Comparison of ENCODE assay signal across 34 cellular contexts in genomic region chr12:52323001-52323400, GRCh38. TPM values are rescaled to one million over a fixed set of nuclear protein-coding genes. Genes with fewer than 3 reads are reported as not detected.
"Had no signal": no experiment of that assay in that cellular context is flagged by ENCODE, and none has a peak within 500 bp of the region (broad histone marks: within the 10 kb centered on the region; RNA-seq: fewer than 3 reads in every experiment).

No MANE protein-coding gene starts in this region.

- H3K36me3 Mint-ChIP-seq: activated naive CD8-positive, alpha-beta T cell had no signal

- H3K4me3 ChIP-seq: colonic mucosa, esophagus squamous epithelium, gastroesophageal sphincter had no signal

- H3K27ac ChIP-seq: brain microvascular endothelial cell, colonic mucosa, epithelial cell of prostate, esophagus squamous epithelium, gastroesophageal sphincter, WERI-Rb-1 had no signal

- DNase-seq: activated B cell treated with CpG ODN at 0.5 μM for 24 hours; activated CD4-positive, alpha-beta T cell treated with anti-CD3 and anti-CD28 coated beads for 48 hours; activated CD4-positive, alpha-beta T cell treated with anti-CD3 and anti-CD28 coated beads, Interleukin-2, amount 50 U/mL, for 1 hour; activated CD4-positive, alpha-beta T cell treated with anti-CD3 and anti-CD28 coated beads, Interleukin-2, amount 50 U/mL, for 48 hours; activated CD8-positive, alpha-beta memory T cell treated with anti-CD3 and anti-CD28 coated beads for 24 hours; activated CD8-positive, alpha-beta T cell treated with anti-CD3 and anti-CD28 coated beads for 36 hours; activated naive CD4-positive, alpha-beta T cell treated with anti-CD3 and anti-CD28 coated beads, Interleukin-2, amount 50 U/mL, for 16 hours; activated T-cell treated with anti-CD3 and anti-CD28 coated beads, Interleukin-2, amount 50 U/mL, for 1 hour; activated T-cell treated with anti-CD3 and anti-CD28 coated beads, Interleukin-2, amount 50 U/mL, for 72 hours; amniotic stem cell; anterior cingulate cortex; brain microvascular endothelial cell; colonic mucosa; effector CD8-positive, alpha-beta T cell; esophagus squamous epithelium; foreskin melanocyte; T-helper 1 cell; T-helper 17 cell; T1000; WERI-Rb-1 had no signal

- H3K9me3 Mint-ChIP-seq: activated B cell treated with CpG ODN at 0.5 μM for 24 hours; activated CD8-positive, alpha-beta T cell treated with anti-CD3 and anti-CD28 coated beads for 36 hours; activated T-cell treated with anti-CD3 and anti-CD28 coated beads, Interleukin-2, amount 50 U/mL, for 72 hours; central memory CD8-positive, alpha-beta T cell; T-helper 2 cell treated with Interferon-gamma antibody and Interleukin-4, amounts not matched to agents 5 μg/mL and 100 μg/mL, for 36 hours had no signal

- H3K4me1 ChIP-seq: colonic mucosa, gastroesophageal sphincter had no signal

- H3K4me3 Mint-ChIP-seq: activated B cell treated with CpG ODN at 0.5 μM for 24 hours; activated CD8-positive, alpha-beta T cell treated with anti-CD3 and anti-CD28 coated beads for 36 hours; activated naive CD8-positive, alpha-beta T cell; activated T-cell treated with anti-CD3 and anti-CD28 coated beads, Interleukin-2, amount 50 U/mL, for 72 hours; central memory CD8-positive, alpha-beta T cell; T-helper 17 cell; T-helper 2 cell treated with Interferon-gamma antibody and Interleukin-4, amounts not matched to agents 5 μg/mL and 100 μg/mL, for 36 hours had no signal

- H3K27ac Mint-ChIP-seq: activated B cell treated with CpG ODN at 0.5 μM for 24 hours; activated CD8-positive, alpha-beta T cell treated with anti-CD3 and anti-CD28 coated beads for 36 hours; activated naive CD8-positive, alpha-beta T cell; activated T-cell treated with anti-CD3 and anti-CD28 coated beads, Interleukin-2, amount 50 U/mL, for 72 hours; T-helper 17 cell; T-helper 2 cell treated with Interferon-gamma antibody and Interleukin-4, amounts not matched to agents 5 μg/mL and 100 μg/mL, for 36 hours had no signal

- H3K36me3 ChIP-seq: brain microvascular endothelial cell, colonic mucosa, esophagus squamous epithelium, gastroesophageal sphincter, WERI-Rb-1 had no signal

- H3K9me3 ChIP-seq: colonic mucosa, esophagus squamous epithelium, gastroesophageal sphincter had no signal

RNA-seq across cellular contexts. Expression of gene KRT83, which starts 1.8 kb away (rescaled TPM):
- total RNA-seq: activated B cell treated with CpG ODN at 0.5 μM for 24 hours; activated CD8-positive, alpha-beta T cell treated with anti-CD3 and anti-CD28 coated beads for 36 hours; activated T-cell treated with anti-CD3 and anti-CD28 coated beads, Interleukin-2, amount 50 U/mL, for 72 hours; astrocyte; bronchial epithelial cell; cardiac septum; colonic mucosa; dermis microvascular lymphatic vessel endothelial cell; endothelial cell of umbilical vein; esophagus squamous epithelium; fibroblast of lung; fibroblast of villous mesenchyme; gastroesophageal sphincter; T-helper 17 cell had no signal
- polyA plus RNA-seq: adipose tissue, endothelial cell of umbilical vein, esophagus, fibroblast of lung had no signal

RNA-seq across cellular contexts. Expression of gene KRT81, which starts 31.7 kb away (rescaled TPM):
- total RNA-seq: activated B cell treated with CpG ODN at 0.5 μM for 24 hours; activated CD8-positive, alpha-beta T cell treated with anti-CD3 and anti-CD28 coated beads for 36 hours; activated T-cell treated with anti-CD3 and anti-CD28 coated beads, Interleukin-2, amount 50 U/mL, for 72 hours; cardiac septum; endothelial cell of umbilical vein; esophagus squamous epithelium; fibroblast of lung; fibroblast of villous mesenchyme; T-helper 17 cell had no signal
- polyA plus RNA-seq: endothelial cell of umbilical vein, fibroblast of lung had no signal

RNA-seq across cellular contexts. Expression of gene KRT85, which starts 44.3 kb away (rescaled TPM):
- total RNA-seq: activated B cell treated with CpG ODN at 0.5 μM for 24 hours; activated CD8-positive, alpha-beta T cell treated with anti-CD3 and anti-CD28 coated beads for 36 hours; activated T-cell treated with anti-CD3 and anti-CD28 coated beads, Interleukin-2, amount 50 U/mL, for 72 hours; astrocyte; bronchial epithelial cell; cardiac septum; colonic mucosa; dermis microvascular lymphatic vessel endothelial cell; endothelial cell of umbilical vein; esophagus squamous epithelium; fibroblast of lung; fibroblast of villous mesenchyme; gastroesophageal sphincter; T-helper 17 cell had no signal
- polyA plus RNA-seq: adipose tissue, endothelial cell of umbilical vein, esophagus, fibroblast of lung had no signal

RNA-seq across cellular contexts. Expression of gene KRT86, which starts 48.6 kb away (rescaled TPM):
- total RNA-seq: activated B cell treated with CpG ODN at 0.5 μM for 24 hours; activated CD8-positive, alpha-beta T cell treated with anti-CD3 and anti-CD28 coated beads for 36 hours; cardiac septum; endothelial cell of umbilical vein; esophagus squamous epithelium had no signal
- polyA plus RNA-seq: endothelial cell of umbilical vein had no signal
